ENCODE assay signal across 1 cellular context in the genomic region with DNA sequence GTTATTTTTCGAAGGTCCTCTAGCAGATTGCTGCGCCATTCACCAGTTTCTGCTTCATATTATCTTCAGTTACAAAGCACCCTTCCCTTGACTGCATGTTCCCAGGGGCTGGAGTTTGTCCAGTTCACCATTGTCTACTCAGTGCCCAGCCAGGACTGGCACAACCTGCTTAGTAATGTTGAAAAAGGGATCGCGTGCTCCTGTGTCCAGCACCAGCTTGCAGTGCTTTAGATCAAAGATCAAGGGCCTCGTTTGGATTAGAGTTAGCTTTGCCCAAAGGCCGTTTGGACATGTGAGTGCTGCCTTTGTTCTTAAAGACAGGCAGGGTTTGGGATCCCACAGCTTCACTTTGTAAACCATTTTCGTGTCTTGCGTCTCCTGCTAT.
TF ChIP-seq lines count a peak whose summit lies in the region.

No MANE protein-coding gene starts in this region.

TF ChIP-seq in HepG2, 621 proteins besides CTCF, POLR2A, EP300 and RAD21 (continued from another document and continues in another):
- TF ChIP-seq, protein P1, sequence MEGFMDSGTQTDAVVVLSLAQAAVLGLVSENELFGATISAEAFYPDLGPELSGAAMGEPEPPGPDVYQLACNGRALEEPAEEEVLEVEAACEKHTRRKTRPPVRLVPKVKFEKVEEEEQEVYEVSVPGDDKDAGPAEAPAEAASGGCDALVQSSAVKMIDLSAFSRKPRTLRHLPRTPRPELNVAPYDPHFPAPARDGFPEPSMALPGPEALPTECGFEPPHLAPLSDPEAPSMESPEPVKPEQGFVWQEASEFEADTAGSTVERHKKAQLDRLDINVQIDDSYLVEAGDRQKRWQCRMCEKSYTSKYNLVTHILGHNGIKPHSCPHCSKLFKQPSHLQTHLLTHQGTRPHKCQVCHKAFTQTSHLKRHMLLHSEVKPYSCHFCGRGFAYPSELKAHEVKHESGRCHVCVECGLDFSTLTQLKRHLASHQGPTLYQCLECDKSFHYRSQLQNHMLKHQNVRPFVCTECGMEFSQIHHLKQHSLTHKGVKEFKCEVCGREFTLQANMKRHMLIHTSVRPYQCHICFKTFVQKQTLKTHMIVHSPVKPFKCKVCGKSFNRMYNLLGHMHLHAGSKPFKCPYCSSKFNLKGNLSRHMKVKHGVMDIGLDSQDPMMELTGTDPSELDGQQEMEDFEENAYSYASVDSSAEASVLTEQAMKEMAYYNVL (CRISPR knock-in tag; IDR thresholded peaks at IDR 0.05; ENCODE audit: borderline replicate concordance), result no peak
- TF ChIP-seq MED8 (CRISPR knock-in tag; IDR thresholded peaks at IDR 0.05; ENCODE audit: insufficient replicate concordance) (no peak), ZNF329 (CRISPR knock-in tag; IDR thresholded peaks at IDR 0.05; ENCODE audit: low read depth) (no peak), FOXA1 (IDR thresholded peaks at IDR 0.05) (no peak), FOXA1 (CRISPR knock-in tag; IDR thresholded peaks at IDR 0.05) (peak; percentile 3; the same call in 1 of the 2 replicates), BHLHE40 (IDR thresholded peaks at IDR 0.05; ENCODE audit: low read length) (0 out of 2 replicates have a peak, but pooled peaks have one; percentile 17), CHD4 (IDR thresholded peaks at IDR 0.05; ENCODE audit: borderline replicate concordance, low read length) (no peak), NFIC (IDR thresholded peaks at IDR 0.05; ENCODE audit: low read length) (no peak), RFX3 (CRISPR knock-in tag; IDR thresholded peaks at IDR 0.05) (no peak), ZBTB21 (CRISPR knock-in tag; IDR thresholded peaks at IDR 0.05) (no peak), ZNF296 (CRISPR knock-in tag; conservative IDR thresholded peaks at IDR 0.05) (no peak), RXRA (CRISPR knock-in tag; IDR thresholded peaks at IDR 0.05) (no peak), ZNF598 (CRISPR knock-in tag; IDR thresholded peaks at IDR 0.05; ENCODE audit: borderline replicate concordance) (no peak), ZFP82 (CRISPR knock-in tag; IDR thresholded peaks at IDR 0.05; ENCODE audit: borderline replicate concordance) (no peak), NR1H2 (CRISPR knock-in tag; IDR thresholded peaks at IDR 0.05; ENCODE audit: borderline replicate concordance, low read depth) (no peak), KDM5B (CRISPR knock-in tag; IDR thresholded peaks at IDR 0.05; ENCODE audit: borderline replicate concordance) (no peak), RBM22 (optimal IDR thresholded peaks at IDR 0.05; ENCODE audit: low read length) (no peak), ZNF850 (CRISPR knock-in tag; conservative IDR thresholded peaks at IDR 0.05) (no peak), ZNF883 (CRISPR knock-in tag; IDR thresholded peaks at IDR 0.05; ENCODE audit: not compliant biosample characterization) (no peak), ZNF224 (CRISPR knock-in tag; IDR thresholded peaks at IDR 0.05) (no peak), MTF2 (CRISPR knock-in tag; IDR thresholded peaks at IDR 0.05; ENCODE audit: borderline replicate concordance) (no peak), HOXA3 (CRISPR knock-in tag; IDR thresholded peaks at IDR 0.05) (peak; percentile 40), GATA4 (IDR thresholded peaks at IDR 0.05; ENCODE audit: borderline replicate concordance, low read depth) (no peak), SALL1 (CRISPR knock-in tag; IDR thresholded peaks at IDR 0.05) (peak; percentile 51), KAT2B (IDR thresholded peaks at IDR 0.05; ENCODE audit: borderline replicate concordance, low read depth, low read length) (no peak), MIXL1 (CRISPR knock-in tag; IDR thresholded peaks at IDR 0.05) (no peak), NFYB (CRISPR knock-in tag; IDR thresholded peaks at IDR 0.05) (no peak), TOE1 (CRISPR knock-in tag; IDR thresholded peaks at IDR 0.05) (no peak), FLYWCH1 (CRISPR knock-in tag; IDR thresholded peaks at IDR 0.05) (no peak), FIP1L1 (IDR thresholded peaks at IDR 0.05; ENCODE audit: borderline replicate concordance, insufficient read depth, low read depth, low read length) (no peak), ZNF792 (CRISPR knock-in tag; IDR thresholded peaks at IDR 0.05) (no peak), ONECUT2 (CRISPR knock-in tag; IDR thresholded peaks at IDR 0.05) (no peak), MTA1 (CRISPR knock-in tag; IDR thresholded peaks at IDR 0.05; ENCODE audit: borderline replicate concordance) (no peak), SCMH1 (CRISPR knock-in tag; IDR thresholded peaks at IDR 0.05; ENCODE audit: borderline replicate concordance) (no peak), MAZ (IDR thresholded peaks at IDR 0.05; ENCODE audit: borderline replicate concordance, low read depth, low read length) (no peak), MAZ (CRISPR knock-in tag; IDR thresholded peaks at IDR 0.05; ENCODE audit: low read depth) (no peak), NCOR1 (IDR thresholded peaks at IDR 0.05; ENCODE audit: borderline replicate concordance, low read length) (no peak), KDM1A (CRISPR knock-in tag; IDR thresholded peaks at IDR 0.05) (no peak), ZBTB7B (CRISPR knock-in tag; IDR thresholded peaks at IDR 0.05) (no peak), SRSF4 (IDR thresholded peaks at IDR 0.05; ENCODE audit: low read depth, low read length, poor library complexity, severe bottlenecking) (no peak)
- TF ChIP-seq, protein P2, sequence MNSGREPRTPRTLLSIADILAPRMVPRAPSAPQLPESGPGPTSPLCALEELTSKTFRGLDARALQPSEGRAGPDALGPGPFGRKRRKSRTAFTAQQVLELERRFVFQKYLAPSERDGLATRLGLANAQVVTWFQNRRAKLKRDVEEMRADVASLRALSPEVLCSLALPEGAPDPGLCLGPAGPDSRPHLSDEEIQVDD (CRISPR knock-in tag; IDR thresholded peaks at IDR 0.05; ENCODE audit: borderline replicate concordance), result no peak
- TF ChIP-seq, protein P3, sequence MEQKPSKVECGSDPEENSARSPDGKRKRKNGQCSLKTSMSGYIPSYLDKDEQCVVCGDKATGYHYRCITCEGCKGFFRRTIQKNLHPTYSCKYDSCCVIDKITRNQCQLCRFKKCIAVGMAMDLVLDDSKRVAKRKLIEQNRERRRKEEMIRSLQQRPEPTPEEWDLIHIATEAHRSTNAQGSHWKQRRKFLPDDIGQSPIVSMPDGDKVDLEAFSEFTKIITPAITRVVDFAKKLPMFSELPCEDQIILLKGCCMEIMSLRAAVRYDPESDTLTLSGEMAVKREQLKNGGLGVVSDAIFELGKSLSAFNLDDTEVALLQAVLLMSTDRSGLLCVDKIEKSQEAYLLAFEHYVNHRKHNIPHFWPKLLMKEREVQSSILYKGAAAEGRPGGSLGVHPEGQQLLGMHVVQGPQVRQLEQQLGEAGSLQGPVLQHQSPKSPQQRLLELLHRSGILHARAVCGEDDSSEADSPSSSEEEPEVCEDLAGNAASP (CRISPR knock-in tag; IDR thresholded peaks at IDR 0.05; ENCODE audit: borderline replicate concordance), result no peak
- TF ChIP-seq, protein P4, sequence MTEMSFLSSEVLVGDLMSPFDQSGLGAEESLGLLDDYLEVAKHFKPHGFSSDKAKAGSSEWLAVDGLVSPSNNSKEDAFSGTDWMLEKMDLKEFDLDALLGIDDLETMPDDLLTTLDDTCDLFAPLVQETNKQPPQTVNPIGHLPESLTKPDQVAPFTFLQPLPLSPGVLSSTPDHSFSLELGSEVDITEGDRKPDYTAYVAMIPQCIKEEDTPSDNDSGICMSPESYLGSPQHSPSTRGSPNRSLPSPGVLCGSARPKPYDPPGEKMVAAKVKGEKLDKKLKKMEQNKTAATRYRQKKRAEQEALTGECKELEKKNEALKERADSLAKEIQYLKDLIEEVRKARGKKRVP (CRISPR knock-in tag; IDR thresholded peaks at IDR 0.05), result no peak
- TF ChIP-seq, protein P5, sequence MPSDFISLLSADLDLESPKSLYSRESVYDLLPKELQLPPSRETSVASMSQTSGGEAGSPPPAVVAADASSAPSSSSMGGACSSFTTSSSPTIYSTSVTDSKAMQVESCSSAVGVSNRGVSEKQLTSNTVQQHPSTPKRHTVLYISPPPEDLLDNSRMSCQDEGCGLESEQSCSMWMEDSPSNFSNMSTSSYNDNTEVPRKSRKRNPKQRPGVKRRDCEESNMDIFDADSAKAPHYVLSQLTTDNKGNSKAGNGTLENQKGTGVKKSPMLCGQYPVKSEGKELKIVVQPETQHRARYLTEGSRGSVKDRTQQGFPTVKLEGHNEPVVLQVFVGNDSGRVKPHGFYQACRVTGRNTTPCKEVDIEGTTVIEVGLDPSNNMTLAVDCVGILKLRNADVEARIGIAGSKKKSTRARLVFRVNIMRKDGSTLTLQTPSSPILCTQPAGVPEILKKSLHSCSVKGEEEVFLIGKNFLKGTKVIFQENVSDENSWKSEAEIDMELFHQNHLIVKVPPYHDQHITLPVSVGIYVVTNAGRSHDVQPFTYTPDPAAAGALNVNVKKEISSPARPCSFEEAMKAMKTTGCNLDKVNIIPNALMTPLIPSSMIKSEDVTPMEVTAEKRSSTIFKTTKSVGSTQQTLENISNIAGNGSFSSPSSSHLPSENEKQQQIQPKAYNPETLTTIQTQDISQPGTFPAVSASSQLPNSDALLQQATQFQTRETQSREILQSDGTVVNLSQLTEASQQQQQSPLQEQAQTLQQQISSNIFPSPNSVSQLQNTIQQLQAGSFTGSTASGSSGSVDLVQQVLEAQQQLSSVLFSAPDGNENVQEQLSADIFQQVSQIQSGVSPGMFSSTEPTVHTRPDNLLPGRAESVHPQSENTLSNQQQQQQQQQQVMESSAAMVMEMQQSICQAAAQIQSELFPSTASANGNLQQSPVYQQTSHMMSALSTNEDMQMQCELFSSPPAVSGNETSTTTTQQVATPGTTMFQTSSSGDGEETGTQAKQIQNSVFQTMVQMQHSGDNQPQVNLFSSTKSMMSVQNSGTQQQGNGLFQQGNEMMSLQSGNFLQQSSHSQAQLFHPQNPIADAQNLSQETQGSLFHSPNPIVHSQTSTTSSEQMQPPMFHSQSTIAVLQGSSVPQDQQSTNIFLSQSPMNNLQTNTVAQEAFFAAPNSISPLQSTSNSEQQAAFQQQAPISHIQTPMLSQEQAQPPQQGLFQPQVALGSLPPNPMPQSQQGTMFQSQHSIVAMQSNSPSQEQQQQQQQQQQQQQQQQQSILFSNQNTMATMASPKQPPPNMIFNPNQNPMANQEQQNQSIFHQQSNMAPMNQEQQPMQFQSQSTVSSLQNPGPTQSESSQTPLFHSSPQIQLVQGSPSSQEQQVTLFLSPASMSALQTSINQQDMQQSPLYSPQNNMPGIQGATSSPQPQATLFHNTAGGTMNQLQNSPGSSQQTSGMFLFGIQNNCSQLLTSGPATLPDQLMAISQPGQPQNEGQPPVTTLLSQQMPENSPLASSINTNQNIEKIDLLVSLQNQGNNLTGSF (CRISPR knock-in tag; IDR thresholded peaks at IDR 0.05), result no peak
- TF ChIP-seq, protein P6, sequence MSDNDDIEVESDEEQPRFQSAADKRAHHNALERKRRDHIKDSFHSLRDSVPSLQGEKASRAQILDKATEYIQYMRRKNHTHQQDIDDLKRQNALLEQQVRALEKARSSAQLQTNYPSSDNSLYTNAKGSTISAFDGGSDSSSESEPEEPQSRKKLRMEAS (IDR thresholded peaks at IDR 0.05), result peak; percentile 76
- TF ChIP-seq, protein P7, sequence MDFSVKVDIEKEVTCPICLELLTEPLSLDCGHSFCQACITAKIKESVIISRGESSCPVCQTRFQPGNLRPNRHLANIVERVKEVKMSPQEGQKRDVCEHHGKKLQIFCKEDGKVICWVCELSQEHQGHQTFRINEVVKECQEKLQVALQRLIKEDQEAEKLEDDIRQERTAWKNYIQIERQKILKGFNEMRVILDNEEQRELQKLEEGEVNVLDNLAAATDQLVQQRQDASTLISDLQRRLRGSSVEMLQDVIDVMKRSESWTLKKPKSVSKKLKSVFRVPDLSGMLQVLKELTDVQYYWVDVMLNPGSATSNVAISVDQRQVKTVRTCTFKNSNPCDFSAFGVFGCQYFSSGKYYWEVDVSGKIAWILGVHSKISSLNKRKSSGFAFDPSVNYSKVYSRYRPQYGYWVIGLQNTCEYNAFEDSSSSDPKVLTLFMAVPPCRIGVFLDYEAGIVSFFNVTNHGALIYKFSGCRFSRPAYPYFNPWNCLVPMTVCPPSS (IDR thresholded peaks at IDR 0.05), result no peak
- TF ChIP-seq, protein P8, sequence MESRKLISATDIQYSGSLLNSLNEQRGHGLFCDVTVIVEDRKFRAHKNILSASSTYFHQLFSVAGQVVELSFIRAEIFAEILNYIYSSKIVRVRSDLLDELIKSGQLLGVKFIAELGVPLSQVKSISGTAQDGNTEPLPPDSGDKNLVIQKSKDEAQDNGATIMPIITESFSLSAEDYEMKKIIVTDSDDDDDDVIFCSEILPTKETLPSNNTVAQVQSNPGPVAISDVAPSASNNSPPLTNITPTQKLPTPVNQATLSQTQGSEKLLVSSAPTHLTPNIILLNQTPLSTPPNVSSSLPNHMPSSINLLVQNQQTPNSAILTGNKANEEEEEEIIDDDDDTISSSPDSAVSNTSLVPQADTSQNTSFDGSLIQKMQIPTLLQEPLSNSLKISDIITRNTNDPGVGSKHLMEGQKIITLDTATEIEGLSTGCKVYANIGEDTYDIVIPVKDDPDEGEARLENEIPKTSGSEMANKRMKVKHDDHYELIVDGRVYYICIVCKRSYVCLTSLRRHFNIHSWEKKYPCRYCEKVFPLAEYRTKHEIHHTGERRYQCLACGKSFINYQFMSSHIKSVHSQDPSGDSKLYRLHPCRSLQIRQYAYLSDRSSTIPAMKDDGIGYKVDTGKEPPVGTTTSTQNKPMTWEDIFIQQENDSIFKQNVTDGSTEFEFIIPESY (CRISPR knock-in tag; IDR thresholded peaks at IDR 0.05), result no peak
- TF ChIP-seq, protein P9, sequence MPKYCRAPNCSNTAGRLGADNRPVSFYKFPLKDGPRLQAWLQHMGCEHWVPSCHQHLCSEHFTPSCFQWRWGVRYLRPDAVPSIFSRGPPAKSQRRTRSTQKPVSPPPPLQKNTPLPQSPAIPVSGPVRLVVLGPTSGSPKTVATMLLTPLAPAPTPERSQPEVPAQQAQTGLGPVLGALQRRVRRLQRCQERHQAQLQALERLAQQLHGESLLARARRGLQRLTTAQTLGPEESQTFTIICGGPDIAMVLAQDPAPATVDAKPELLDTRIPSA (CRISPR knock-in tag; IDR thresholded peaks at IDR 0.05; ENCODE audit: borderline replicate concordance), result no peak
- TF ChIP-seq, protein P10, sequence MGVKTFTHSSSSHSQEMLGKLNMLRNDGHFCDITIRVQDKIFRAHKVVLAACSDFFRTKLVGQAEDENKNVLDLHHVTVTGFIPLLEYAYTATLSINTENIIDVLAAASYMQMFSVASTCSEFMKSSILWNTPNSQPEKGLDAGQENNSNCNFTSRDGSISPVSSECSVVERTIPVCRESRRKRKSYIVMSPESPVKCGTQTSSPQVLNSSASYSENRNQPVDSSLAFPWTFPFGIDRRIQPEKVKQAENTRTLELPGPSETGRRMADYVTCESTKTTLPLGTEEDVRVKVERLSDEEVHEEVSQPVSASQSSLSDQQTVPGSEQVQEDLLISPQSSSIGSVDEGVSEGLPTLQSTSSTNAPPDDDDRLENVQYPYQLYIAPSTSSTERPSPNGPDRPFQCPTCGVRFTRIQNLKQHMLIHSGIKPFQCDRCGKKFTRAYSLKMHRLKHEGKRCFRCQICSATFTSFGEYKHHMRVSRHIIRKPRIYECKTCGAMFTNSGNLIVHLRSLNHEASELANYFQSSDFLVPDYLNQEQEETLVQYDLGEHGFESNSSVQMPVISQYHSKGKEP (CRISPR knock-in tag; IDR thresholded peaks at IDR 0.05), result no peak
- TF ChIP-seq, protein P11, sequence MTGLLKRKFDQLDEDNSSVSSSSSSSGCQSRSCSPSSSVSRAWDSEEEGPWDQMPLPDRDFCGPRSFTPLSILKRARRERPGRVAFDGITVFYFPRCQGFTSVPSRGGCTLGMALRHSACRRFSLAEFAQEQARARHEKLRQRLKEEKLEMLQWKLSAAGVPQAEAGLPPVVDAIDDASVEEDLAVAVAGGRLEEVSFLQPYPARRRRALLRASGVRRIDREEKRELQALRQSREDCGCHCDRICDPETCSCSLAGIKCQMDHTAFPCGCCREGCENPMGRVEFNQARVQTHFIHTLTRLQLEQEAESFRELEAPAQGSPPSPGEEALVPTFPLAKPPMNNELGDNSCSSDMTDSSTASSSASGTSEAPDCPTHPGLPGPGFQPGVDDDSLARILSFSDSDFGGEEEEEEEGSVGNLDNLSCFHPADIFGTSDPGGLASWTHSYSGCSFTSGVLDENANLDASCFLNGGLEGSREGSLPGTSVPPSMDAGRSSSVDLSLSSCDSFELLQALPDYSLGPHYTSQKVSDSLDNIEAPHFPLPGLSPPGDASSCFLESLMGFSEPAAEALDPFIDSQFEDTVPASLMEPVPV (CRISPR knock-in tag; IDR thresholded peaks at IDR 0.05), result no peak
